Comparison of ENCODE assay signal across 13 cellular contexts in the genomic region with DNA sequence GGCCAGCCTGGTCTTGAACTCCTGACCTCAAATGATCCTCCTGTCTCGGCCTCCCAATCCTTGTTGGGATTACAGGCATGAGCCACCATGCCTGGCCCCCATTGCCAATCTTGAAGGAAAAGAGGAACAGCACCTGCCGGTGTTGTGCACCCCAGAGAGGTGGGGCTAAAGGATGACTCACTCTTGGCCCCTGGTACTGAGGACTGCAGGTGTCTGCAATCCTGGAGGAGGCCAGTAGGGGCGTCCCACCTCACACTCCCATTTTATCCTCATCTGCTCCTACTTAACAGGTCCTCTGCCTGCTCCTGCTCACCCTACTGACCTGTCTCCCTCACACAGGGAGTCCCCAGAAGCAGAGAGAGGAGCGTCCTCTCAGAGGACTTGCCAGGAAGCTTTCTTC.
A peak's percentile ranks its signal among the peaks of the same experiment; 100 is the strongest.
DNase-seq lines count a peak whose midpoint lies in the region; ATAC-seq and TF ChIP-seq lines count a peak whose summit lies in the region.
"Had no signal": no experiment of that assay in that cellular context is flagged by ENCODE, and none has a peak within 500 bp of the region (broad histone marks: within the 10 kb centered on the region; RNA-seq: fewer than 3 reads in every experiment).

No MANE protein-coding gene starts in this region.

- H3K27me3 ChIP-seq in MM.1S (replicated peaks; ENCODE audit: insufficient read depth, low read length) = no peaks in the 10 kb centered on the region
- H3K27me3 ChIP-seq: BLaER1 treated with 17β-estradiol and CSF1 and Interleukin-3, amounts not matched to agents 10 nM and 100 nM had no signal

- no peak overlapping the region for H3K9ac ChIP-seq in MM.1S (ENCODE audit: low read length)
- H3K9ac ChIP-seq: BLaER1 treated with 17β-estradiol and CSF1 and Interleukin-3, amounts not matched to agents 10 nM and 100 nM had no signal

- no peaks in the 10 kb centered on the region for H3K4me1 ChIP-seq in MM.1S (ENCODE audit: low read length)
- H3K4me1 ChIP-seq: BLaER1 treated with 17β-estradiol and CSF1 and Interleukin-3, amounts not matched to agents 10 nM and 100 nM had no signal

- no peaks in the 10 kb centered on the region for H3K36me3 Mint-ChIP-seq in endothelial cell (ENCODE audit: low read depth, unreplicated experiment)
- no peaks in the 10 kb centered on the region for H3K36me3 Mint-ChIP-seq in stimulated activated effector memory CD8-positive, alpha-beta T cell treated with anti-CD3 and anti-CD28 coated beads, Interleukin-12 subunit alpha, Interleukin-12 subunit beta, amount 100 ng/mL, for 72 hours
- H3K36me3 Mint-ChIP-seq: IgD-negative memory B cell; naive thymus-derived CD8-positive, alpha-beta T cell had no signal

- no peaks in the 10 kb centered on the region for H3K79me2 ChIP-seq in MM.1S (ENCODE audit: low read length)

- H3K36me3 ChIP-seq in MM.1S (replicated peaks; ENCODE audit: insufficient read depth, low read length) = no peaks in the 10 kb centered on the region
- H3K36me3 ChIP-seq: BLaER1 treated with 17β-estradiol and CSF1 and Interleukin-3, amounts not matched to agents 10 nM and 100 nM had no signal

- no peak overlapping the region for H3K27ac Mint-ChIP-seq in endothelial cell (ENCODE audit: unreplicated experiment)
- no peak overlapping the region for H3K27ac Mint-ChIP-seq in stimulated activated effector memory CD8-positive, alpha-beta T cell treated with anti-CD3 and anti-CD28 coated beads, Interleukin-12 subunit alpha, Interleukin-12 subunit beta, amount 100 ng/mL, for 72 hours
- H3K27ac Mint-ChIP-seq: IgD-negative memory B cell; naive thymus-derived CD8-positive, alpha-beta T cell had no signal

- no peak overlapping the region for H3K4me3 Mint-ChIP-seq in endothelial cell (ENCODE audit: unreplicated experiment)
- no peak overlapping the region for H3K4me3 Mint-ChIP-seq in stimulated activated effector memory CD8-positive, alpha-beta T cell treated with anti-CD3 and anti-CD28 coated beads, Interleukin-12 subunit alpha, Interleukin-12 subunit beta, amount 100 ng/mL, for 72 hours
- H3K4me3 Mint-ChIP-seq: activated T-cell treated with anti-CD3 and anti-CD28 coated beads, Interleukin-2, amount 50 U/mL, for 4 hours; IgD-negative memory B cell; naive thymus-derived CD8-positive, alpha-beta T cell had no signal

- no peak for ATAC-seq in stimulated activated effector memory CD8-positive, alpha-beta T cell treated with anti-CD3 and anti-CD28 coated beads, Interleukin-12 subunit alpha, Interleukin-12 subunit beta, amount 100 ng/mL, for 72 hours
- ATAC-seq: activated T-cell treated with anti-CD3 and anti-CD28 coated beads, Interleukin-2, amount 50 U/mL, for 4 hours; naive thymus-derived CD8-positive, alpha-beta T cell had no signal

- H2AFZ ChIP-seq in MM.1S (ENCODE audit: low read length) = no peak overlapping the region

- peak; percentile 17; the same call in 1 of the 2 replicates for TF ChIP-seq CTCF in MM.1S (IDR thresholded peaks at IDR 0.05; ENCODE audit: low read length)
- peak; percentile 36 for TF ChIP-seq CTCF in endothelial cell (IDR thresholded peaks at IDR 0.05; ENCODE audit: unreplicated experiment)

- no peak overlapping the region for H3K27ac ChIP-seq in MM.1S (ENCODE audit: low read length)
- H3K27ac ChIP-seq: BLaER1 treated with 17β-estradiol and CSF1 and Interleukin-3, amounts not matched to agents 10 nM and 100 nM; coronary artery had no signal

- no peaks in the 10 kb centered on the region for H3K9me2 ChIP-seq in MM.1S (replicated peaks; ENCODE audit: insufficient read depth, low read length)

- no peaks in the 10 kb centered on the region for H3K4me1 Mint-ChIP-seq in endothelial cell (ENCODE audit: unreplicated experiment)
- H3K4me1 Mint-ChIP-seq in stimulated activated effector memory CD8-positive, alpha-beta T cell treated with anti-CD3 and anti-CD28 coated beads, Interleukin-12 subunit alpha, Interleukin-12 subunit beta, amount 100 ng/mL, for 72 hours = no peaks in the 10 kb centered on the region
- H3K4me1 Mint-ChIP-seq: IgD-negative memory B cell; naive thymus-derived CD8-positive, alpha-beta T cell had no signal

- DNase-seq in stimulated activated CD4-positive, alpha-beta T cell treated with anti-CD3 and anti-CD28 coated beads, Interleukin-1b, Interleukin-23, amount 100 ng/mL, for 48 hours = peak; percentile 4
- DNase-seq in stimulated activated CD4-positive, alpha-beta T cell treated with anti-CD3 and anti-CD28 coated beads, Interleukin-4, amount 100 ng/mL, for 24 hours = no peak
- DNase-seq in MM.1S = no peak
- no peak for DNase-seq in endothelial cell (ENCODE audit: low spot score)
- no peak for DNase-seq in stimulated activated effector memory CD8-positive, alpha-beta T cell treated with anti-CD3 and anti-CD28 coated beads, Interleukin-12 subunit alpha, Interleukin-12 subunit beta, amount 100 ng/mL, for 72 hours (ENCODE audit: low spot score in 2 of 2)
- DNase-seq in stimulated activated CD4-positive, alpha-beta T cell treated with anti-CD3 and anti-CD28 coated beads, Interleukin-4, amount 100 ng/mL, for 4 hours = no peak
- DNase-seq in SIG-M5 treated with dmso at 0.1 percent for 504 hours (lab: John Stamatoyannopoulos, UW; ENCODE audit: unreplicated experiment) = no peak
- DNase-seq in kidney glomerular epithelial cell (lab: John Stamatoyannopoulos, UW) = no peak
- DNase-seq: activated T-cell treated with anti-CD3 and anti-CD28 coated beads, Interleukin-2, amount 50 U/mL, for 4 hours; naive thymus-derived CD8-positive, alpha-beta T cell had no signal

- peaks cover 5% of the 10 kb centered on the region for H3K27me3 Mint-ChIP-seq in endothelial cell (ENCODE audit: unreplicated experiment)

- H3K9me3 Mint-ChIP-seq in endothelial cell (ENCODE audit: unreplicated experiment) = no peaks in the 10 kb centered on the region
- H3K9me3 Mint-ChIP-seq in stimulated activated effector memory CD8-positive, alpha-beta T cell treated with anti-CD3 and anti-CD28 coated beads, Interleukin-12 subunit alpha, Interleukin-12 subunit beta, amount 100 ng/mL, for 72 hours = no peaks in the 10 kb centered on the region
- H3K9me3 Mint-ChIP-seq: activated T-cell treated with anti-CD3 and anti-CD28 coated beads, Interleukin-2, amount 50 U/mL, for 4 hours; IgD-negative memory B cell had no signal

- H3K4me3 ChIP-seq in MM.1S (ENCODE audit: low read length) = no peak overlapping the region
- H3K4me3 ChIP-seq: BLaER1 treated with 17β-estradiol and CSF1 and Interleukin-3, amounts not matched to agents 10 nM and 100 nM; coronary artery had no signal

- no peaks in the 10 kb centered on the region for H4K20me1 ChIP-seq in MM.1S (ENCODE audit: insufficient read depth, low read length)
- H4K20me1 ChIP-seq: BLaER1 treated with 17β-estradiol and CSF1 and Interleukin-3, amounts not matched to agents 10 nM and 100 nM had no signal

- H3F3A ChIP-seq in MM.1S (ENCODE audit: insufficient read depth, low read length) = no peaks in the 10 kb centered on the region

- H3K4me2 ChIP-seq in MM.1S (ENCODE audit: low read depth, low read length) = no peak overlapping the region
- H3K4me2 ChIP-seq: BLaER1 treated with 17β-estradiol and CSF1 and Interleukin-3, amounts not matched to agents 10 nM and 100 nM had no signal

- no peaks in the 10 kb centered on the region for H3K9me3 ChIP-seq in MM.1S (replicated peaks; ENCODE audit: insufficient read depth, low read length)
- H3K9me3 ChIP-seq: BLaER1 treated with 17β-estradiol and CSF1 and Interleukin-3, amounts not matched to agents 10 nM and 100 nM had no signal
